Comparison of ENCODE assay signal across 27 cellular contexts in genomic region chr9:138052635-138053320, GRCh38.
A peak's percentile ranks its signal among the peaks of the same experiment; 100 is the strongest.
DNase-seq lines count a peak whose midpoint lies in the region; ATAC-seq, FAIRE-seq and TF ChIP-seq lines count a peak whose summit lies in the region.
"Had no signal": no experiment of that assay in that cellular context is flagged by ENCODE, and none has a peak within 500 bp of the region (broad histone marks: within the 10 kb centered on the region; RNA-seq: fewer than 3 reads in every experiment).

No MANE protein-coding gene starts in this region.

- H4K20me1 ChIP-seq in SK-N-SH (ENCODE audit: insufficient read depth) = no peaks in the 10 kb centered on the region
- H4K20me1 ChIP-seq: BLaER1 treated with 17β-estradiol and CSF1 and Interleukin-3, amounts not matched to agents 10 nM and 100 nM had no signal

- no peaks in the 10 kb centered on the region for H3K9me2 ChIP-seq in SK-N-SH

- no peaks in the 10 kb centered on the region for H3K27me3 ChIP-seq in SK-N-SH (ENCODE audit: insufficient read depth)
- H3K27me3 ChIP-seq: adrenal gland; BLaER1 treated with 17β-estradiol and CSF1 and Interleukin-3, amounts not matched to agents 10 nM and 100 nM; colonic mucosa; Peyer's patch had no signal

- ATAC-seq in SK-N-SH treated with all-trans-retinoic acid at 6 μM for 48 hours (no peak), left lobe of liver (no peak), GM19351 (IDR thresholded peaks at IDR 0.05; ENCODE audit: unreplicated experiment) (no peak)
- ATAC-seq: activated CD8-positive, alpha-beta T cell treated with anti-CD3 and anti-CD28 coated beads, Interleukin-2, amount 10 ng/mL, durations not matched to agents 7 days and 5 days had no signal

- no peak for FAIRE-seq in GM12891 (lab: Jason Lieb, UNC)
- FAIRE-seq: G401.6 had no signal

- no peak for TF ChIP-seq EP300 in SK-N-SH (IDR thresholded peaks at IDR 0.05; ENCODE audit: borderline replicate concordance in 1 of 2, low read depth in 1 of 2, low read length in 1 of 2)

- no peak overlapping the region for H3K4me3 ChIP-seq in SK-N-SH (ENCODE audit: low read depth in 2 of 2, low read length in 1 of 2)
- H3K4me3 ChIP-seq: adrenal gland; BLaER1 treated with 17β-estradiol and CSF1 and Interleukin-3, amounts not matched to agents 10 nM and 100 nM; colonic mucosa; GM23248; Peyer's patch; tibial artery had no signal

- POLR2A ChIA-PET in SK-N-SH (lab: Yijun Ruan, JAX) (no interaction called here), HEK293T (lab: Yijun Ruan, JAX) (no interaction called here)

- no peaks in the 10 kb centered on the region for H3K79me2 ChIP-seq in SK-N-SH (ENCODE audit: insufficient read depth)

- no peaks in the 10 kb centered on the region for H3K4me1 ChIP-seq in SK-N-SH (ENCODE audit: control insufficient read depth in 1 of 2, insufficient read depth in 2 of 2, low read depth in 1 of 2, low read length in 1 of 2)
- H3K4me1 ChIP-seq: adrenal gland; BLaER1 treated with 17β-estradiol and CSF1 and Interleukin-3, amounts not matched to agents 10 nM and 100 nM; colonic mucosa; Peyer's patch; tibial artery had no signal

- CTCF ChIA-PET in SK-N-SH (lab: Yijun Ruan, JAX) = no interaction called here
- CTCF ChIA-PET in HEK293T (lab: Yijun Ruan, JAX) = no interaction called here

- H3K27ac ChIP-seq in SK-N-SH (ENCODE audit: low read depth in 2 of 2, low read length in 1 of 2) = no peak overlapping the region
- H3K27ac ChIP-seq: 22Rv1; adrenal gland; BLaER1 treated with 17β-estradiol and CSF1 and Interleukin-3, amounts not matched to agents 10 nM and 100 nM; colonic mucosa; GM23248; Peyer's patch; tibial artery had no signal

- no peaks in the 10 kb centered on the region for H3K36me3 ChIP-seq in SK-N-SH (replicated peaks in 1 of 2; ENCODE audit: control insufficient read depth in 1 of 2, insufficient read depth in 2 of 2, low read length in 1 of 2)
- H3K36me3 ChIP-seq: adrenal gland; BLaER1 treated with 17β-estradiol and CSF1 and Interleukin-3, amounts not matched to agents 10 nM and 100 nM; colonic mucosa; Peyer's patch; tibial artery had no signal

- WGBS in SK-N-SH (ENCODE audit: low lambda C conversion rate) = 63% methylated on average over 8 of the region's 12 CpGs

- no peaks in the 10 kb centered on the region for H3F3A ChIP-seq in SK-N-SH (replicated peaks; ENCODE audit: insufficient read depth)

- TF ChIP-seq CTCF in SK-N-SH (IDR thresholded peaks at IDR 0.05) = no peak

- H3K9me3 ChIP-seq in SK-N-SH = no peaks in the 10 kb centered on the region
- H3K9me3 ChIP-seq: adrenal gland; BLaER1 treated with 17β-estradiol and CSF1 and Interleukin-3, amounts not matched to agents 10 nM and 100 nM; colonic mucosa; Peyer's patch; tibial artery had no signal

- TF ChIP-seq RAD21 in SK-N-SH (IDR thresholded peaks at IDR 0.05; ENCODE audit: low read length) = no peak

- no peak for TF ChIP-seq POLR2A in GM12891 (IDR thresholded peaks at IDR 0.05; ENCODE audit: low read depth, low read length)

- DNase-seq in SK-N-SH = peak; percentile 4
- DNase-seq in activated CD8-positive, alpha-beta memory T cell treated with anti-CD3 and anti-CD28 coated beads, Interleukin-2, amount 50 U/mL, for 48 hours = peak; percentile 33
- DNase-seq in left lobe of liver (ENCODE audit: low spot score) = peak; percentile 33
- DNase-seq in stimulated activated CD8-positive, alpha-beta memory T cell treated with anti-CD3 and anti-CD28 coated beads, Interleukin-4, amount 100 ng/mL, for 48 hours = peak; percentile 7
- no peak for DNase-seq in HEK293T (ENCODE audit: extremely low spot score)
- DNase-seq in GM12891 (ENCODE audit: insufficient read length, low spot score) = no peak
- DNase-seq: activated CD8-positive, alpha-beta T cell treated with anti-CD3 and anti-CD28 coated beads, Interleukin-2, amount 10 ng/mL, durations not matched to agents 7 days and 5 days; activated naive CD4-positive, alpha-beta T cell treated with Interleukin-2 at 50 U/mL for 16 hours; effector CD4-positive, alpha-beta T cell; GM23248; immature natural killer cell; IMR-90; mesenchymal stem cell; MV-4-11; NCI-H146; NCI-H2107; SHP77; stimulated activated CD4-positive, alpha-beta T cell treated with anti-CD3 and anti-CD28 coated beads, Interleukin-2, amount 100 ng/mL, for 48 hours had no signal

- no peak overlapping the region for H3K9ac ChIP-seq in SK-N-SH
- H3K9ac ChIP-seq: BLaER1 treated with 17β-estradiol and CSF1 and Interleukin-3, amounts not matched to agents 10 nM and 100 nM; GM23248 had no signal

- no peak overlapping the region for H2AFZ ChIP-seq in SK-N-SH (ENCODE audit: low read depth)
- H2AFZ ChIP-seq: GM23248 had no signal

- H3K4me2 ChIP-seq in SK-N-SH = no peak overlapping the region
- H3K4me2 ChIP-seq: BLaER1 treated with 17β-estradiol and CSF1 and Interleukin-3, amounts not matched to agents 10 nM and 100 nM had no signal

TF ChIP-seq in SK-N-SH, 30 proteins besides CTCF, POLR2A, EP300 and RAD21:
- TF ChIP-seq GATA2 (CRISPR knock-in tag; IDR thresholded peaks at IDR 0.05) (no peak), EZH2phosphoT487 (IDR thresholded peaks at IDR 0.05; ENCODE audit: borderline replicate concordance, low read depth) (no peak), JUND (IDR thresholded peaks at IDR 0.05) (no peak), ELF1 (IDR thresholded peaks at IDR 0.05) (no peak), GABPA (IDR thresholded peaks at IDR 0.05; ENCODE audit: low read depth) (no peak), SIN3A (IDR thresholded peaks at IDR 0.05; ENCODE audit: borderline replicate concordance, low read depth, low read length) (no peak), RCOR1 (IDR thresholded peaks at IDR 0.05; ENCODE audit: low read length) (no peak), NRF1 (IDR thresholded peaks at IDR 0.05; ENCODE audit: low read depth, low read length) (no peak), MAX (IDR thresholded peaks at IDR 0.05; ENCODE audit: low read depth) (no peak)

TF ChIP-seq in SK-N-SH treated with all-trans-retinoic acid at 6 μM for 48 hours, 23 proteins besides CTCF, POLR2A, EP300 and RAD21 (continues in another document):
- no peak for TF ChIP-seq ZNF8 (CRISPR knock-in tag; IDR thresholded peaks at IDR 0.05)
- TF ChIP-seq ARNTL (CRISPR knock-in tag; IDR thresholded peaks at IDR 0.05; ENCODE audit: borderline replicate concordance, low read depth) = no peak
- TF ChIP-seq RARB (CRISPR knock-in tag; IDR thresholded peaks at IDR 0.05) = no peak
- no peak for TF ChIP-seq GLIS3 (CRISPR knock-in tag; IDR thresholded peaks at IDR 0.05)
- TF ChIP-seq ZC3H10 (CRISPR knock-in tag; IDR thresholded peaks at IDR 0.05) = no peak
- TF ChIP-seq ZNF565 (CRISPR knock-in tag; conservative IDR thresholded peaks at IDR 0.05; ENCODE audit: low read depth) = no peak
- no peak for TF ChIP-seq ISL1 (CRISPR knock-in tag; IDR thresholded peaks at IDR 0.05)

TF ChIP-seq in HEK293T, 16 proteins besides CTCF, POLR2A, EP300 and RAD21:
- TF ChIP-seq FOXA1 (IDR thresholded peaks at IDR 0.05) (no peak), SP1 (IDR thresholded peaks at IDR 0.05) (no peak), FOXK2 (IDR thresholded peaks at IDR 0.05) (no peak), CTBP1 (IDR thresholded peaks at IDR 0.05; ENCODE audit: borderline replicate concordance) (no peak), SUZ12 (IDR thresholded peaks at IDR 0.05) (no peak), HDGF (IDR thresholded peaks at IDR 0.05; ENCODE audit: borderline replicate concordance) (no peak), TARDBP (IDR thresholded peaks at IDR 0.05) (no peak), ZNF384 (IDR thresholded peaks at IDR 0.05) (no peak), BHLHE40 (IDR thresholded peaks at IDR 0.05; ENCODE audit: borderline replicate concordance) (no peak), ARNT (IDR thresholded peaks at IDR 0.05) (no peak)

TF ChIP-seq in GM12891, 5 proteins besides CTCF, POLR2A, EP300 and RAD21:
- no peak for TF ChIP-seq POLR2AphosphoS5 (IDR thresholded peaks at IDR 0.05; ENCODE audit: low read depth, low read length)
- no peak for TF ChIP-seq TAF1 (IDR thresholded peaks at IDR 0.05; ENCODE audit: low read depth, low read length)
- no peak for TF ChIP-seq POU2F2 (IDR thresholded peaks at IDR 0.05; ENCODE audit: low read depth, low read length)
- no peak for TF ChIP-seq PAX5 (IDR thresholded peaks at IDR 0.05; ENCODE audit: insufficient read depth, low read length, severe bottlenecking)
- TF ChIP-seq SPI1 (IDR thresholded peaks at IDR 0.05; ENCODE audit: low read depth, low read length) = no peak

Comparison
In these comparisons a context has a peak if more than half of its experiments do, and no peak if none do; other contexts are left out.
1. DNase-seq: peak in SK-N-SH (single experiment), activated CD8-positive, alpha-beta memory T cell treated with anti-CD3 and anti-CD28 coated beads, Interleukin-2, amount 50 U/mL, for 48 hours (single experiment), left lobe of liver (single experiment) and stimulated activated CD8-positive, alpha-beta memory T cell treated with anti-CD3 and anti-CD28 coated beads, Interleukin-4, amount 100 ng/mL, for 48 hours (single experiment); none in HEK293T (single experiment) and GM12891 (single experiment).